Comparison of ENCODE assay signal across 1 cellular context in the genomic region with DNA sequence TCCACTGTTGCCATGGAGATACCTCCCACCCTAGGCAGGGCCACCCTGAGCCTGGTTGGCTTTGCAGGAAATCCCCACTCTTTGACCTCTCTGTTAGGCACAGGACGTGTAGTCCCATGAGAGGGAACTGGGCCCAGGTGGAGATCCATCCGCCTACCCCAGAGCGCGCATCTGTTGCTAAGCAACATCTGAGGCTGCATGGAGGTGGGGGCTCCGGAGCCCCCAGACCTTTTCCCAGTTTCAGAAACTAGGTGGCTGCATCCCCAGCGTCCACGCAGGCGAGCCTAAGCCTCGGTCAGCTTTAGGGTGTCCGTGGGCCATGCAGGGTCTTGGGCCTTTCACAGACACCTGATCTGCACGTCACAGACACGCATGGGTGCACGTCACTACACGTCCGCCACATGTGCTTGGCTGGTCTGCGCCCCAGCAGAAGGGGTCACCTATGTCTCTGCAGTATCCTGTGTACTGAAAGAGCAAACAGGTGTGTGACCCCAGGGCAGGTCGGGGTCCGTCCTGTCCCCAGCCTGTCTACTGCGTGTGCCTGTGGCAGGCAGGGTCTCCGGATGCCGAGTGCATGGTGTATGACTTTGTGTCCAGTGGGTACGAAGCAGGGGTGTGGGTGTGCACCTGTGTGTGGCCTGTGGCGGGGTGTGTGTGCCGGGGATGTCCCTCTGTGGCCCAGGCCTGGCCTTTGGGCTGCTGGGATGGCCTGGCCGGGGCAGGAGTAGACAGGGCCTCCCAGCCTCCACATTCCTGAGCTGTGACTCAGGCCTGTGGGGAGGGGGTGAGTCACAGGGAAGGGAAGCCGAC.
A peak's percentile ranks its signal among the peaks of the same experiment; 100 is the strongest.
TF ChIP-seq lines count a peak whose summit lies in the region.

No MANE protein-coding gene starts in this region.

TF ChIP-seq in HepG2, 621 proteins besides CTCF, POLR2A, EP300 and RAD21 (continued from another document and continues in another):
- no peak for TF ChIP-seq ZNF614 (CRISPR knock-in tag; IDR thresholded peaks at IDR 0.05; ENCODE audit: borderline replicate concordance)
- TF ChIP-seq, protein P1, sequence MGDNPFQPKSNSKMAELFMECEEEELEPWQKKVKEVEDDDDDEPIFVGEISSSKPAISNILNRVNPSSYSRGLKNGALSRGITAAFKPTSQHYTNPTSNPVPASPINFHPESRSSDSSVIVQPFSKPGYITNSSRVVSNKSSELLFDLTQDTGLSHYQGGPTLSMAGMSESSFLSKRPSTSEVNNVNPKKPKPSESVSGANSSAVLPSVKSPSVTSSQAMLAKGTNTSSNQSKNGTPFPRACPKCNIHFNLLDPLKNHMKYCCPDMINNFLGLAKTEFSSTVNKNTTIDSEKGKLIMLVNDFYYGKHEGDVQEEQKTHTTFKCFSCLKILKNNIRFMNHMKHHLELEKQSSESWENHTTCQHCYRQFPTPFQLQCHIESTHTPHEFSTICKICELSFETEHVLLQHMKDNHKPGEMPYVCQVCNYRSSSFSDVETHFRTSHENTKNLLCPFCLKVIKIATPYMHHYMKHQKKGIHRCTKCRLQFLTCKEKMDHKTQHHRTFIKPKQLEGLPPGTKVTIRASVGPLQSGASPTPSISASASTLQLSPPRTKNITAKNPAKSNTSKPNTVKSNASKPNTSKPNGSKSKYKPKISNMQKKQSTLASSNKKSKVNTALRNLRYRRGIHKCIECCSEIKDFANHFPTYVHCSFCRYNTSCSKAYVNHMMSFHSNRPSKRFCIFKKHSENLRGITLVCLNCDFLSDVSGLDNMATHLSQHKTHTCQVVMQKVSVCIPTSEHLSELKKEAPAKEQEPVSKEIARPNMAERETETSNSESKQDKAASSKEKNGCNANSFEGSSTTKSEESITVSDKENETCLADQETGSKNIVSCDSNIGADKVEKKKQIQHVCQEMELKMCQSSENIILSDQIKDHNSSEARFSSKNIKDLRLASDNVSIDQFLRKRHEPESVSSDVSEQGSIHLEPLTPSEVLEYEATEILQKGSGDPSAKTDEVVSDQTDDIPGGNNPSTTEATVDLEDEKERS (CRISPR knock-in tag; IDR thresholded peaks at IDR 0.05) = 0 out of 2 replicates have a peak, but pooled peaks have one; percentile 10
- TF ChIP-seq ZNF354B (CRISPR knock-in tag; IDR thresholded peaks at IDR 0.05) = no peak
- TF ChIP-seq, protein P2, sequence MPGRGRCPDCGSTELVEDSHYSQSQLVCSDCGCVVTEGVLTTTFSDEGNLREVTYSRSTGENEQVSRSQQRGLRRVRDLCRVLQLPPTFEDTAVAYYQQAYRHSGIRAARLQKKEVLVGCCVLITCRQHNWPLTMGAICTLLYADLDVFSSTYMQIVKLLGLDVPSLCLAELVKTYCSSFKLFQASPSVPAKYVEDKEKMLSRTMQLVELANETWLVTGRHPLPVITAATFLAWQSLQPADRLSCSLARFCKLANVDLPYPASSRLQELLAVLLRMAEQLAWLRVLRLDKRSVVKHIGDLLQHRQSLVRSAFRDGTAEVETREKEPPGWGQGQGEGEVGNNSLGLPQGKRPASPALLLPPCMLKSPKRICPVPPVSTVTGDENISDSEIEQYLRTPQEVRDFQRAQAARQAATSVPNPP (CRISPR knock-in tag; IDR thresholded peaks at IDR 0.05) = no peak
- no peak for TF ChIP-seq FOXC1 (CRISPR knock-in tag; IDR thresholded peaks at IDR 0.05; ENCODE audit: borderline replicate concordance)
- no peak for TF ChIP-seq MIER2 (CRISPR knock-in tag; IDR thresholded peaks at IDR 0.05)
- no peak for TF ChIP-seq EZH2 (conservative IDR thresholded peaks at IDR 0.05; ENCODE audit: low read depth, low read length)
- TF ChIP-seq ISL2 (CRISPR knock-in tag; IDR thresholded peaks at IDR 0.05) = no peak
- TF ChIP-seq, protein P3, sequence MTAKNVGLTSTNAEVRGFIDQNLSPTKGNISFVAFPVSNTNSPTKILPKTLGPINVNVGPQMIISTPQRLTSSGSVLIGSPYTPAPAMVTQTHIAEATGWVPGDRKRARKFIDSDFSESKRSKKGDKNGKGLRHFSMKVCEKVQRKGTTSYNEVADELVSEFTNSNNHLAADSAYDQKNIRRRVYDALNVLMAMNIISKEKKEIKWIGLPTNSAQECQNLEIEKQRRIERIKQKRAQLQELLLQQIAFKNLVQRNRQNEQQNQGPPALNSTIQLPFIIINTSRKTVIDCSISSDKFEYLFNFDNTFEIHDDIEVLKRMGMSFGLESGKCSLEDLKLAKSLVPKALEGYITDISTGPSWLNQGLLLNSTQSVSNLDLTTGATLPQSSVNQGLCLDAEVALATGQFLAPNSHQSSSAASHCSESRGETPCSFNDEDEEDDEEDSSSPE (CRISPR knock-in tag; IDR thresholded peaks at IDR 0.05) = no peak
- no peak for TF ChIP-seq POLR2AphosphoS5 (IDR thresholded peaks at IDR 0.05; ENCODE audit: low read depth, low read length)
- TF ChIP-seq, protein P4, sequence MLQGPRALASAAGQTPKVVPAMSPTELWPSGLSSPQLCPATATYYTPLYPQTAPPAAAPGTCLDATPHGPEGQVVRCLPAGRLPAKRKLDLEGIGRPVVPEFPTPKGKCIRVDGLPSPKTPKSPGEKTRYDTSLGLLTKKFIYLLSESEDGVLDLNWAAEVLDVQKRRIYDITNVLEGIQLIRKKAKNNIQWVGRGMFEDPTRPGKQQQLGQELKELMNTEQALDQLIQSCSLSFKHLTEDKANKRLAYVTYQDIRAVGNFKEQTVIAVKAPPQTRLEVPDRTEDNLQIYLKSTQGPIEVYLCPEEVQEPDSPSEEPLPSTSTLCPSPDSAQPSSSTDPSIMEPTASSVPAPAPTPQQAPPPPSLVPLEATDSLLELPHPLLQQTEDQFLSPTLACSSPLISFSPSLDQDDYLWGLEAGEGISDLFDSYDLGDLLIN (CRISPR knock-in tag; IDR thresholded peaks at IDR 0.05; ENCODE audit: borderline replicate concordance) = no peak
- peak; percentile 59; the same call in 1 of the 2 replicates for TF ChIP-seq HMG20B (CRISPR knock-in tag; conservative IDR thresholded peaks at IDR 0.05)
- TF ChIP-seq SRSF9 (IDR thresholded peaks at IDR 0.05; ENCODE audit: borderline replicate concordance, insufficient read depth, low read depth, low read length, poor library complexity, severe bottlenecking) = no peak
- no peak for TF ChIP-seq ZNF766 (CRISPR knock-in tag; IDR thresholded peaks at IDR 0.05; ENCODE audit: borderline replicate concordance)
- TF ChIP-seq, protein P5, sequence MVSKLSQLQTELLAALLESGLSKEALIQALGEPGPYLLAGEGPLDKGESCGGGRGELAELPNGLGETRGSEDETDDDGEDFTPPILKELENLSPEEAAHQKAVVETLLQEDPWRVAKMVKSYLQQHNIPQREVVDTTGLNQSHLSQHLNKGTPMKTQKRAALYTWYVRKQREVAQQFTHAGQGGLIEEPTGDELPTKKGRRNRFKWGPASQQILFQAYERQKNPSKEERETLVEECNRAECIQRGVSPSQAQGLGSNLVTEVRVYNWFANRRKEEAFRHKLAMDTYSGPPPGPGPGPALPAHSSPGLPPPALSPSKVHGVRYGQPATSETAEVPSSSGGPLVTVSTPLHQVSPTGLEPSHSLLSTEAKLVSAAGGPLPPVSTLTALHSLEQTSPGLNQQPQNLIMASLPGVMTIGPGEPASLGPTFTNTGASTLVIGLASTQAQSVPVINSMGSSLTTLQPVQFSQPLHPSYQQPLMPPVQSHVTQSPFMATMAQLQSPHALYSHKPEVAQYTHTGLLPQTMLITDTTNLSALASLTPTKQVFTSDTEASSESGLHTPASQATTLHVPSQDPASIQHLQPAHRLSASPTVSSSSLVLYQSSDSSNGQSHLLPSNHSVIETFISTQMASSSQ (IDR thresholded peaks at IDR 0.05; ENCODE audit: low read depth) = no peak
- TF ChIP-seq, protein P5 (CRISPR knock-in tag; IDR thresholded peaks at IDR 0.05; ENCODE audit: borderline replicate concordance) = 0 out of 2 replicates have a peak, but pooled peaks have one; percentile 28
- no peak for TF ChIP-seq ZNF777 (CRISPR knock-in tag; IDR thresholded peaks at IDR 0.05)
- TF ChIP-seq WIZ (CRISPR knock-in tag; IDR thresholded peaks at IDR 0.05) = no peak
- TF ChIP-seq ZNF720 (CRISPR knock-in tag; IDR thresholded peaks at IDR 0.05) = peak; percentile 54; the same call in 1 of the 2 replicates
- TF ChIP-seq MBD4 (IDR thresholded peaks at IDR 0.05; ENCODE audit: borderline replicate concordance, low read length) = no peak
- TF ChIP-seq CCAR2 (optimal IDR thresholded peaks at IDR 0.05; ENCODE audit: low read depth, low read length) = no peak
- TF ChIP-seq, protein P6, sequence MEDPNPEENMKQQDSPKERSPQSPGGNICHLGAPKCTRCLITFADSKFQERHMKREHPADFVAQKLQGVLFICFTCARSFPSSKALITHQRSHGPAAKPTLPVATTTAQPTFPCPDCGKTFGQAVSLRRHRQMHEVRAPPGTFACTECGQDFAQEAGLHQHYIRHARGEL (CRISPR knock-in tag; IDR thresholded peaks at IDR 0.05) = no peak
- TF ChIP-seq RCOR2 (CRISPR knock-in tag; IDR thresholded peaks at IDR 0.05) = no peak
- TF ChIP-seq, protein P7, sequence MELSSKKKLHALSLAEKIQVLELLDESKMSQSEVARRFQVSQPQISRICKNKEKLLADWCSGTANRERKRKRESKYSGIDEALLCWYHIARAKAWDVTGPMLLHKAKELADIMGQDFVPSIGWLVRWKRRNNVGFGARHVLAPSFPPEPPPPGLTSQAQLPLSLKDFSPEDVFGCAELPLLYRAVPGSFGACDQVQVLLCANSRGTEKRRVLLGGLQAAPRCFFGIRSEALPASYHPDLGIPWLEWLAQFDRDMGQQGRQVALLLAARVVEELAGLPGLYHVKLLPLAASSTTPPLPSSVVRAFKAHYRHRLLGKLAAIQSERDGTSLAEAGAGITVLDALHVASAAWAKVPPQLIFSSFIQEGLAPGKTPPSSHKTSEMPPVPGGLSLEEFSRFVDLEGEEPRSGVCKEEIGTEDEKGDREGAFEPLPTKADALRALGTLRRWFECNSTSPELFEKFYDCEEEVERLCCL (CRISPR knock-in tag; IDR thresholded peaks at IDR 0.05; ENCODE audit: borderline replicate concordance) = no peak
- TF ChIP-seq ZNF850 (CRISPR knock-in tag; conservative IDR thresholded peaks at IDR 0.05) = no peak
- TF ChIP-seq ARNTL (CRISPR knock-in tag; IDR thresholded peaks at IDR 0.05) = peak; percentile 38
- TF ChIP-seq ZNF235 (CRISPR knock-in tag; IDR thresholded peaks at IDR 0.05; ENCODE audit: borderline replicate concordance) = no peak
- TF ChIP-seq, protein P8, sequence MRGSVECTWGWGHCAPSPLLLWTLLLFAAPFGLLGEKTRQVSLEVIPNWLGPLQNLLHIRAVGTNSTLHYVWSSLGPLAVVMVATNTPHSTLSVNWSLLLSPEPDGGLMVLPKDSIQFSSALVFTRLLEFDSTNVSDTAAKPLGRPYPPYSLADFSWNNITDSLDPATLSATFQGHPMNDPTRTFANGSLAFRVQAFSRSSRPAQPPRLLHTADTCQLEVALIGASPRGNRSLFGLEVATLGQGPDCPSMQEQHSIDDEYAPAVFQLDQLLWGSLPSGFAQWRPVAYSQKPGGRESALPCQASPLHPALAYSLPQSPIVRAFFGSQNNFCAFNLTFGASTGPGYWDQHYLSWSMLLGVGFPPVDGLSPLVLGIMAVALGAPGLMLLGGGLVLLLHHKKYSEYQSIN (CRISPR knock-in tag; IDR thresholded peaks at IDR 0.05; ENCODE audit: borderline replicate concordance) = no peak
- TF ChIP-seq, protein P9, sequence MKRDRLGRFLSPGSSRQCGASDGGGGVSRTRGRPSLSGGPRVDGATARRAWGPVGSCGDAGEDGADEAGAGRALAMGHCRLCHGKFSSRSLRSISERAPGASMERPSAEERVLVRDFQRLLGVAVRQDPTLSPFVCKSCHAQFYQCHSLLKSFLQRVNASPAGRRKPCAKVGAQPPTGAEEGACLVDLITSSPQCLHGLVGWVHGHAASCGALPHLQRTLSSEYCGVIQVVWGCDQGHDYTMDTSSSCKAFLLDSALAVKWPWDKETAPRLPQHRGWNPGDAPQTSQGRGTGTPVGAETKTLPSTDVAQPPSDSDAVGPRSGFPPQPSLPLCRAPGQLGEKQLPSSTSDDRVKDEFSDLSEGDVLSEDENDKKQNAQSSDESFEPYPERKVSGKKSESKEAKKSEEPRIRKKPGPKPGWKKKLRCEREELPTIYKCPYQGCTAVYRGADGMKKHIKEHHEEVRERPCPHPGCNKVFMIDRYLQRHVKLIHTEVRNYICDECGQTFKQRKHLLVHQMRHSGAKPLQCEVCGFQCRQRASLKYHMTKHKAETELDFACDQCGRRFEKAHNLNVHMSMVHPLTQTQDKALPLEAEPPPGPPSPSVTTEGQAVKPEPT (CRISPR knock-in tag; IDR thresholded peaks at IDR 0.05; ENCODE audit: low read depth) = no peak
- TF ChIP-seq NFIB (CRISPR knock-in tag; IDR thresholded peaks at IDR 0.05; ENCODE audit: borderline replicate concordance) = no peak
- no peak for TF ChIP-seq TBX3 (IDR thresholded peaks at IDR 0.05; ENCODE audit: borderline replicate concordance)
- TF ChIP-seq GFI1 (CRISPR knock-in tag; IDR thresholded peaks at IDR 0.05; ENCODE audit: borderline replicate concordance) = no peak
- no peak for TF ChIP-seq ZFP62 (CRISPR knock-in tag; IDR thresholded peaks at IDR 0.05)
- peak; percentile 82; the same call in 1 of the 2 replicates for TF ChIP-seq BCL6 (CRISPR knock-in tag; IDR thresholded peaks at IDR 0.05)
- TF ChIP-seq CENPT (CRISPR knock-in tag; IDR thresholded peaks at IDR 0.05; ENCODE audit: low read depth) = no peak
